In the genomic region with DNA sequence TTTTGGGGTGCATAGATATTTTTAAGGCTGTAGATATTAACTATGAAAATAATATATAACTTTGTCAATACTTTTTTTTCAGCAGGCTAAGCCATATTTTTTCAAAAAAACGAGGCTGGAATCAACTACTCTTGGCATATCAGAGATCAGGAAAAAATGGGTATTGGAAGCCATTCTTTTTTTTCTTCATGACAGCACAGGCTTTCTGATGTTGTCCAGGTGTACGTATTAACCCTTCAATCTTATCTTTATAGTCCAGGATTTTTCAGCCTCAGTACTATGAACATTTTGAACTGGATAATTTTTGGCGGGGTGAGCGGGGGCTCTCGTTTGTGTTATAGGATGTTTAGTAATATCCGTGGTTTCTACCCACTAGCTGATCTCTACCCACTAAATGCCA, we compare ENCODE assay signal across 26 cellular contexts. TPM values are rescaled to one million over a fixed set of nuclear protein-coding genes. Genes with fewer than 3 reads are reported as not detected.
DNase-seq lines count a peak whose midpoint lies in the region; ATAC-seq and TF ChIP-seq lines count a peak whose summit lies in the region.
"Had no signal": no experiment of that assay in that cellular context is flagged by ENCODE, and none has a peak within 500 bp of the region (broad histone marks: within the 10 kb centered on the region; RNA-seq: fewer than 3 reads in every experiment).

No MANE protein-coding gene starts in this region.

- intact Hi-C loops in natural killer cell (cut with micrococcal nuclease) = loop anchor here (5.0 kb wide), 1 partner anchor 34 kb away; no protein-coding TSS in a partner anchor

- peak overlapping the region; percentile 0 for H3K4me3 ChIP-seq in CD4-positive, CD25-positive, alpha-beta regulatory T cell (ENCODE audit: low read depth, low read length)
- peak overlapping the region; percentile 28; the same call in 1 of the 2 replicates for H3K4me3 ChIP-seq in GM08714 (ENCODE audit: low read length)
- H3K4me3 ChIP-seq: body of pancreas, heart right ventricle, SJSA1, smooth muscle cell, testis, vagina had no signal

- H3K36me3 Mint-ChIP-seq in CD4-positive, CD25-positive, alpha-beta regulatory T cell = peaks cover 22% of the 10 kb centered on the region
- H3K36me3 Mint-ChIP-seq in activated naive CD8-positive, alpha-beta T cell treated with anti-CD3 and anti-CD28 coated beads for 36 hours = peaks cover 36% of the 10 kb centered on the region
- no peaks in the 10 kb centered on the region for H3K36me3 Mint-ChIP-seq in natural killer cell
- peaks cover 5% of the 10 kb centered on the region for H3K36me3 Mint-ChIP-seq in type B pancreatic cell

- no peaks in the 10 kb centered on the region for H3K9me3 ChIP-seq in CD4-positive, CD25-positive, alpha-beta regulatory T cell (ENCODE audit: control insufficient read depth in 2 of 2, low read length in 2 of 2)
- H3K9me3 ChIP-seq: body of pancreas, SJSA1, testis, vagina had no signal

- peaks cover 26 to 91% (median 74%) of the 10 kb centered on the region in 4 donors for H3K4me1 Mint-ChIP-seq in CD4-positive, CD25-positive, alpha-beta regulatory T cell
- peaks cover 86% of the 10 kb centered on the region for H3K4me1 Mint-ChIP-seq in activated naive CD8-positive, alpha-beta T cell treated with anti-CD3 and anti-CD28 coated beads for 36 hours
- H3K4me1 Mint-ChIP-seq in natural killer cell (peaks cover 88 to 96% of the 10 kb centered on the region in 2 donors), type B pancreatic cell (ENCODE audit: unreplicated experiment) (peaks cover 8% of the 10 kb centered on the region)

- no peaks in the 10 kb centered on the region for H3K9me3 Mint-ChIP-seq in CD4-positive, CD25-positive, alpha-beta regulatory T cell
- H3K9me3 Mint-ChIP-seq in activated naive CD8-positive, alpha-beta T cell treated with anti-CD3 and anti-CD28 coated beads for 36 hours = no peaks in the 10 kb centered on the region
- no peaks in the 10 kb centered on the region for H3K9me3 Mint-ChIP-seq in natural killer cell
- H3K9me3 Mint-ChIP-seq in type B pancreatic cell = no peaks in the 10 kb centered on the region
- H3K9me3 Mint-ChIP-seq: activated CD4-positive, alpha-beta T cell treated with anti-CD3 and anti-CD28 coated beads, Interleukin-2, amount 10 ng/mL, durations not matched to agents 7 days and 5 days; T-helper 1 cell treated with Interleukin-12 subunit alpha and Interleukin-12 subunit beta and Interleukin-4 antibody, amounts not matched to agents 30 μg/mL and 1 μg/mL, for 36 hours had no signal

- peaks cover 14% of the 10 kb centered on the region for H3K4me1 ChIP-seq in CD4-positive, CD25-positive, alpha-beta regulatory T cell (ENCODE audit: control insufficient read depth, insufficient read depth, low read length, poor library complexity, severe bottlenecking)
- H3K4me1 ChIP-seq: vagina had no signal

- H3K27me3 Mint-ChIP-seq in CD4-positive, CD25-positive, alpha-beta regulatory T cell = no peaks in the 10 kb centered on the region
- no peaks in the 10 kb centered on the region for H3K27me3 Mint-ChIP-seq in activated naive CD8-positive, alpha-beta T cell treated with anti-CD3 and anti-CD28 coated beads for 36 hours
- no peaks in the 10 kb centered on the region for H3K27me3 Mint-ChIP-seq in natural killer cell (ENCODE audit: low read depth in 2 of 2)
- H3K27me3 Mint-ChIP-seq in type B pancreatic cell = peaks cover 38% of the 10 kb centered on the region
- H3K27me3 Mint-ChIP-seq: activated CD4-positive, alpha-beta T cell treated with anti-CD3 and anti-CD28 coated beads, Interleukin-2, amount 10 ng/mL, durations not matched to agents 7 days and 5 days had no signal

- H3K36me3 ChIP-seq in CD4-positive, CD25-positive, alpha-beta regulatory T cell (ENCODE audit: control insufficient read depth, insufficient read depth, low read length) = peaks cover 2% of the 10 kb centered on the region
- H3K36me3 ChIP-seq: SJSA1, vagina, WERI-Rb-1 had no signal

- H3K27ac Mint-ChIP-seq in CD4-positive, CD25-positive, alpha-beta regulatory T cell = peak overlapping the region in 1 of 3 donors; percentile 42
- H3K27ac Mint-ChIP-seq in activated naive CD8-positive, alpha-beta T cell treated with anti-CD3 and anti-CD28 coated beads for 36 hours = no peak overlapping the region
- H3K27ac Mint-ChIP-seq in natural killer cell (peak overlapping the region; percentile 63 to 80), type B pancreatic cell (no peak overlapping the region)
- H3K27ac Mint-ChIP-seq: activated CD4-positive, alpha-beta T cell treated with anti-CD3 and anti-CD28 coated beads, Interleukin-2, amount 10 ng/mL, durations not matched to agents 7 days and 5 days; T-helper 1 cell treated with Interleukin-12 subunit alpha and Interleukin-12 subunit beta and Interleukin-4 antibody, amounts not matched to agents 30 μg/mL and 1 μg/mL, for 36 hours had no signal

- TF ChIP-seq CTCF in natural killer cell (IDR thresholded peaks at IDR 0.05) (no peak), type B pancreatic cell (conservative IDR thresholded peaks at IDR 0.05) (no peak), GM20000 (IDR thresholded peaks at IDR 0.05; ENCODE audit: extremely low read depth, missing control alignments) (no peak)

- peak overlapping the region in 2 of 4 donors; percentile 24 to 42 for H3K4me3 Mint-ChIP-seq in CD4-positive, CD25-positive, alpha-beta regulatory T cell
- H3K4me3 Mint-ChIP-seq in activated naive CD8-positive, alpha-beta T cell treated with anti-CD3 and anti-CD28 coated beads for 36 hours = peak overlapping the region; percentile 54
- peak overlapping the region; percentile 85 for H3K4me3 Mint-ChIP-seq in natural killer cell
- H3K4me3 Mint-ChIP-seq in type B pancreatic cell = no peak overlapping the region
- H3K4me3 Mint-ChIP-seq: activated CD4-positive, alpha-beta T cell treated with anti-CD3 and anti-CD28 coated beads, Interleukin-2, amount 10 ng/mL, durations not matched to agents 7 days and 5 days; T-helper 1 cell treated with Interleukin-12 subunit alpha and Interleukin-12 subunit beta and Interleukin-4 antibody, amounts not matched to agents 30 μg/mL and 1 μg/mL, for 36 hours had no signal

- ATAC-seq in CD4-positive, CD25-positive, alpha-beta regulatory T cell (ENCODE audit: low read depth in 2 of 2) = no peak
- peak in 2 of 3 donors; percentile 16 to 28 for ATAC-seq in natural killer cell
- ATAC-seq: body of pancreas, heart right ventricle, left colon had no signal

- no peak for DNase-seq in CD4-positive, CD25-positive, alpha-beta regulatory T cell
- DNase-seq in activated naive CD8-positive, alpha-beta T cell treated with anti-CD3 and anti-CD28 coated beads for 36 hours = no peak
- no peak for DNase-seq in natural killer cell
- DNase-seq in NCI-H2196 (lab: John Stamatoyannopoulos, UW; ENCODE audit: unreplicated experiment) = no peak
- no peak for DNase-seq in type B pancreatic cell (ENCODE audit: extremely low spot score, unreplicated experiment)
- no peak for DNase-seq in GM20000 (ENCODE audit: low spot score)
- DNase-seq: activated effector memory CD4-positive, alpha-beta T cell treated with Interleukin-2 at 50 U/mL for 16 hours; DMS153; foreskin fibroblast; heart right ventricle; left colon; mesenchymal stem cell; NCI-H1092; NCI-H187; NCI-H526 treated with DMSO at 0.1 percent for 48 hours; stimulated activated CD4-positive, alpha-beta T cell treated with anti-CD3 and anti-CD28 coated beads, Interleukin-2, amount 100 ng/mL, for 24 hours; testis; WERI-Rb-1 had no signal

- H3K27me3 ChIP-seq in CD4-positive, CD25-positive, alpha-beta regulatory T cell (ENCODE audit: control insufficient read depth, insufficient read depth, low read length) = no peaks in the 10 kb centered on the region
- H3K27me3 ChIP-seq: body of pancreas, heart right ventricle, SJSA1, testis, vagina had no signal

- H3K27ac ChIP-seq in CD4-positive, CD25-positive, alpha-beta regulatory T cell (ENCODE audit: insufficient read depth, low read length, poor library complexity, severe bottlenecking) = no peak overlapping the region
- H3K27ac ChIP-seq: body of pancreas, heart right ventricle, SJSA1, testis, vagina, WERI-Rb-1 had no signal

RNA-seq across cellular contexts. Expression of a gene that starts 51.9 kb away (rescaled TPM):
- 42.9 TPM for total RNA-seq in CD4-positive, CD25-positive, alpha-beta regulatory T cell
- polyA plus RNA-seq in CD4-positive, CD25-positive, alpha-beta regulatory T cell = 10 to 100 TPM; 27.1 to 36.4 (median 32.9) TPM
- total RNA-seq in activated naive CD8-positive, alpha-beta T cell treated with anti-CD3 and anti-CD28 coated beads for 36 hours = 10 to 100 TPM; 19.1 to 19.6 TPM
- total RNA-seq in natural killer cell (10 to 100 TPM; 71.5 to 94.9 (median 84.7) TPM), type B pancreatic cell (ENCODE audit: low replicate concordance) (6.5 and 10.6 TPM in 2 replicates)
- total RNA-seq: LHCN-M2 had no signal

Comparison
In these comparisons a context has a peak if more than half of its experiments do, and no peak if none do; other contexts are left out.
1. ATAC-seq: peak in natural killer cell (2 of 3); none in CD4-positive, CD25-positive, alpha-beta regulatory T cell (0 of 2).
2. H3K27ac Mint-ChIP-seq: peak in natural killer cell (2 of 2); none in activated naive CD8-positive, alpha-beta T cell treated with anti-CD3 and anti-CD28 coated beads for 36 hours (single experiment) and type B pancreatic cell (single experiment).